ENCODE assay signal across 8 cellular contexts in the genomic region with DNA sequence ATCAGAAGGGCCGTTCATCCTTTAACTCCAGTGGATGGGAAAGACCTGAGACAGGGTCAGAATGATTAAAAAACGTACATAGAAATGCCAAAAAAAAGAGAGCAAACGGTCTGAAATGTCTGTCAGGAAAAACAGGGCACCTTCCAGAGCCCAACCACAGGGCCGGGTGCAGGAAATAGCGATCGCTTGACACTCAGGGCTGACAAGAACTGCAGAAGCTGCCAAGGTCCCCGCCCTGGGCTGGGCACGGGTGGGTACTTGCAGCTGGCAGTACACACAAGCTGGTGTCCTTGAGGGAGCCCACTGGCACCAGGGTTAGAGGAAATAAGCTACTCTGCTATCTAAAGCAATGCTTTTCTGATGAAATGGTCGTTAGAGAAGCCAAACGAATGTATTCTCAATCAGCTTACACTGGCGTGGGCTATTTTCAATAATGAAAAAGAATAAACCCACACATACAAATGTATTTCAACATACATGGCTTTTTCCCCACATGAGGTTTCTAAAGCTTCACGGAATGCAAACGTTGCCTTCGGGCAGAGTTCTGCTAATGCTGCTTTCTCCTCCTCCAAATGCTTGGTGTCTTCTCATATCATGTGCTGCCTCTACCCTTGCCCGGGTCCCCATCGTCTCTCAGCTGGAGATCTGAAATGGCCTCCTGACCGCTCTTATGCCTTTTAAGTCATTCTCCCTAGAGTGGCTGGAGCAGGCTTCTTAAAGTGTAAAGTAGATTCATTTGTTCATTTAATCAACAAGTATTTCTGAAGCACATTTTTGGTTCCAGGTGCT. TPM values are rescaled to one million over a fixed set of nuclear protein-coding genes. Genes with fewer than 3 reads are reported as not detected.
DNase-seq lines count a peak whose midpoint lies in the region; ATAC-seq and TF ChIP-seq lines count a peak whose summit lies in the region.

No MANE protein-coding gene starts in this region.

- no peaks in the 10 kb centered on the region for H3K27me3 ChIP-seq in gastrocnemius medialis

- TF ChIP-seq CTCF in gastrocnemius medialis (IDR thresholded peaks at IDR 0.05 in 4 of 5, conservative IDR thresholded peaks at IDR 0.05 in 1 of 5), result no peak

- H3K9me3 ChIP-seq in gastrocnemius medialis, result no peaks in the 10 kb centered on the region

- TF ChIP-seq POLR2A in gastrocnemius medialis (IDR thresholded peaks at IDR 0.05), result no peak

- no peak overlapping the region for H3K4me3 ChIP-seq in gastrocnemius medialis

- ATAC-seq in gastrocnemius medialis (peak in 1 of 2 donors; percentile 36), GM21723 (IDR thresholded peaks at IDR 0.05; ENCODE audit: unreplicated experiment) (no peak)

- DNase-seq in EH (ENCODE audit: low read depth), result peak; percentile 25
- DNase-seq in UCSD-AML1 (lab: John Stamatoyannopoulos, UW; ENCODE audit: unreplicated experiment), result peak; percentile 75
- peak; percentile 77 for DNase-seq in globus pallidus (ENCODE audit: low spot score)
- DNase-seq in gastrocnemius medialis, result peak; percentile 35 to 54
- no peak for DNase-seq in ACHN
- DNase-seq in inferior parietal cortex (ENCODE audit: extremely low spot score), result no peak
- DNase-seq in DMS79 treated with DMSO at 0.1 percent for 48 hours (lab: John Stamatoyannopoulos, UW), result no peak

- in situ Hi-C loops in gastrocnemius medialis (cut with MboI; ENCODE audit: low sequenced_read_pairs in 4 of 4) (no loop called here), ACHN (cut with HindIII; ENCODE audit: low pct_ligation_motif_present, low pct_unique_long_range_greater_than_20kb, low sequenced_read_pairs) (no loop called here)

- intact Hi-C loops in gastrocnemius medialis (cut with DNase I; ENCODE audit: low total_unique reads), result no loop called here

- H3K27ac ChIP-seq in gastrocnemius medialis, result no peak overlapping the region

- no peaks in the 10 kb centered on the region for H3K4me1 ChIP-seq in gastrocnemius medialis

- no peaks in the 10 kb centered on the region for H3K36me3 ChIP-seq in gastrocnemius medialis

RNA-seq across cellular contexts. Expression of gene FRMD4B, which starts 15.5 kb away (rescaled TPM):
- 1 to 10 TPM in 3 of 4 donors, under 1 TPM in 1; 0.29 to 3.6 (median 1.7) TPM for total RNA-seq in gastrocnemius medialis

Comparison
In these comparisons a context has a peak if more than half of its experiments do, and no peak if none do; other contexts are left out.
1. DNase-seq: peak in EH (single experiment), UCSD-AML1 (single experiment), globus pallidus (single experiment) and gastrocnemius medialis (2 of 2); none in ACHN (single experiment), inferior parietal cortex (single experiment) and DMS79 treated with DMSO at 0.1 percent for 48 hours (single experiment).